15 cellular contexts compared by ENCODE assay signal in the genomic region with DNA sequence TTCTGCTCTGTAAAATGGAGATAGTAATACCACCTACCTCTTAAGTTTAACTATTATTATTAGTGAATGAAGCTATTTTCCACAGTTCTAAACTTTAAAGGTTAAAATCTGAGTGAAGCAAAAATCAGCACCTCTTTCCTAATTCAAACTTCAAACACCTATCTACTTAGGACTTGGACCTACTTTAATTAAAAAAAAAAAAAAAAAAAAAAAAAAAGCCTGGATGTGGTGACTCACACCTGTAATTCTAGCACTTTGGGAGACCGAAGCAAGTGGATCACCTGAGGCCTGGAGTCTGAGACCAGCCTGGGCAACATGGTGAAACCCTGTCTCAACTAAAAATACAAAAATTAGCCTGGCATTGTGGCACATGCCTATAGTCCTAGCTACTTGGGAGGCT.
"Had no signal": no experiment of that assay in that cellular context is flagged by ENCODE, and none has a peak within 500 bp of the region (broad histone marks: within the 10 kb centered on the region; RNA-seq: fewer than 3 reads in every experiment).

No MANE protein-coding gene starts in this region.

- H3K27me3 ChIP-seq: brain microvascular endothelial cell, neural progenitor cell, pancreas had no signal

- FAIRE-seq: islet of Langerhans, pancreas, urothelium cell line had no signal

- H3K4me3 Mint-ChIP-seq: activated CD4-positive, alpha-beta memory T cell treated with anti-CD3 and anti-CD28 coated beads, Interleukin-2, amount 10 ng/mL, durations not matched to agents 7 days and 5 days; activated CD4-positive, alpha-beta T cell treated with anti-CD3 and anti-CD28 coated beads for 36 hours; neural progenitor cell had no signal

- DNase-seq: activated CD4-positive, alpha-beta memory T cell treated with anti-CD3 and anti-CD28 coated beads, Interleukin-2, amount 10 ng/mL, durations not matched to agents 7 days and 5 days; activated CD4-positive, alpha-beta T cell treated with anti-CD3 and anti-CD28 coated beads for 36 hours; activated gamma-delta T cell; activated T-cell treated with anti-CD3 and anti-CD28 coated beads, Interleukin-2, amount 50 U/mL, for 48 hours; anterior cingulate cortex; brain microvascular endothelial cell; left colon; lower lobe of right lung; midbrain; pancreas; stimulated activated CD4-positive, alpha-beta T cell treated with anti-CD3 and anti-CD28 coated beads, Interleukin-1b, Interleukin-23, amount 100 ng/mL, for 48 hours; T-helper 1 cell had no signal

- H3K36me3 ChIP-seq: brain microvascular endothelial cell, lower lobe of right lung, neural progenitor cell, pancreas had no signal

- H3K4me3 ChIP-seq: lower lobe of right lung, neural progenitor cell, pancreas had no signal

- H3K27ac ChIP-seq: brain microvascular endothelial cell, lower lobe of right lung, neural progenitor cell had no signal

- H3K27ac Mint-ChIP-seq: activated CD4-positive, alpha-beta memory T cell treated with anti-CD3 and anti-CD28 coated beads, Interleukin-2, amount 10 ng/mL, durations not matched to agents 7 days and 5 days; activated CD4-positive, alpha-beta T cell treated with anti-CD3 and anti-CD28 coated beads for 36 hours; neural progenitor cell had no signal

- ATAC-seq: activated CD4-positive, alpha-beta T cell treated with anti-CD3 and anti-CD28 coated beads for 36 hours; left colon; lower lobe of right lung; pancreas had no signal

- H3K9me3 Mint-ChIP-seq: activated CD4-positive, alpha-beta memory T cell treated with anti-CD3 and anti-CD28 coated beads, Interleukin-2, amount 10 ng/mL, durations not matched to agents 7 days and 5 days had no signal

- H3K9me3 ChIP-seq: lower lobe of right lung, pancreas had no signal

- H3K27me3 Mint-ChIP-seq: activated CD4-positive, alpha-beta memory T cell treated with anti-CD3 and anti-CD28 coated beads, Interleukin-2, amount 10 ng/mL, durations not matched to agents 7 days and 5 days; activated CD4-positive, alpha-beta T cell treated with anti-CD3 and anti-CD28 coated beads for 36 hours had no signal

- H3K4me2 ChIP-seq: neural progenitor cell had no signal

- H2AFZ ChIP-seq: neural progenitor cell had no signal

- H3K9ac ChIP-seq: neural progenitor cell had no signal
